ENCODE assay signal across 1 cellular context in the genomic region with DNA sequence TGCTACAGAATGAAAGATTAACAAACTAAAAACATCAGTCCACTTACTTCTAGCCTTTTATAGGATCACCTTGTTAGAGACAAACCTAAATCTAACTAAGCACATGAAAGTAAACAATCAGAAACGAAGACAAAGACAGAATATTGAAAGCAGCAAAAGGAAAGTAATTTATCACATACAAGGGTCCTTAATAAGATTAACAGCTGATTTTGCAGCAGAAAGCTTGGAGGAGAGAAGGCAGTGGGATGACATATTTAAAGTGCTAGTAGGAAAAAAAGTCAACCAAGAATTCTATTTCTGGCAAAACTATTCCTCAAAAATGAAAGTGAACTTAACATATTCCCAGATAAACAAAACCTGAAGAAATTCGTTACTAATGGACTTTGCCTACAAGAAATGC.
TF ChIP-seq lines count a peak whose summit lies in the region.

No MANE protein-coding gene starts in this region.

TF ChIP-seq in WTC11, 78 proteins besides CTCF, POLR2A, EP300 and RAD21 (continued from another document):
- TF ChIP-seq, protein P1, sequence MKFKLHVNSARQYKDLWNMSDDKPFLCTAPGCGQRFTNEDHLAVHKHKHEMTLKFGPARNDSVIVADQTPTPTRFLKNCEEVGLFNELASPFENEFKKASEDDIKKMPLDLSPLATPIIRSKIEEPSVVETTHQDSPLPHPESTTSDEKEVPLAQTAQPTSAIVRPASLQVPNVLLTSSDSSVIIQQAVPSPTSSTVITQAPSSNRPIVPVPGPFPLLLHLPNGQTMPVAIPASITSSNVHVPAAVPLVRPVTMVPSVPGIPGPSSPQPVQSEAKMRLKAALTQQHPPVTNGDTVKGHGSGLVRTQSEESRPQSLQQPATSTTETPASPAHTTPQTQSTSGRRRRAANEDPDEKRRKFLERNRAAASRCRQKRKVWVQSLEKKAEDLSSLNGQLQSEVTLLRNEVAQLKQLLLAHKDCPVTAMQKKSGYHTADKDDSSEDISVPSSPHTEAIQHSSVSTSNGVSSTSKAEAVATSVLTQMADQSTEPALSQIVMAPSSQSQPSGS (CRISPR knock-in tag; IDR thresholded peaks at IDR 0.05; ENCODE audit: borderline replicate concordance, low read depth) = no peak
